11 cellular contexts compared by ENCODE assay signal in the genomic region with DNA sequence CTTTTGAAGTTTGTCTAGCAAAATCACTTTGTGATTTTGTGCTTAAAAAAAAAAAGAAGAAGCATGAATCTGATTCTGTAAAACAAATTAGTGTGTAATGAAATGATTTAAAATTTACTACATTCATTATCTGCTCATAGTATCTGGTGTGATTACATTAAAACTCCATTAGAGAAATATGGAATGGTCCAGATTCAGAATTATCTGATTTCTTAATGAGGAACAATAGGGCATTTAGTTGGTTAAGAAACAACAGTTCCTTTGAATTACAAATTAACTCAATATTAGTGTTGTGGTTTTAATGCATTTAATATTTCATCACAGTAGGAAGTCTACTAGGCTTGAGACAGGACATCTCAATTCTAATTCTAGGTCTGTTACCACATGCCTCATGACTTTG.
"Had no signal": no experiment of that assay in that cellular context is flagged by ENCODE, and none has a peak within 500 bp of the region (broad histone marks: within the 10 kb centered on the region; RNA-seq: fewer than 3 reads in every experiment).

No MANE protein-coding gene starts in this region.

- H3K9me3 Mint-ChIP-seq: HFFc6 had no signal

- H3K4me1 ChIP-seq: HAP-1 had no signal

- H3K4me3 Mint-ChIP-seq: GM23338, H9, HFFc6 had no signal

- DNase-seq: GM23248, GOT3, H7, H9, HCEC 1CT, HFFc6 had no signal

- H2AFZ ChIP-seq: GM23248, GM23338 had no signal

- H3K4me3 ChIP-seq: GM23248, GM23338, HAP-1 had no signal

- H3K9me3 ChIP-seq: HAP-1 had no signal

- H3K27ac ChIP-seq: GM23248 had no signal

- H3K36me3 ChIP-seq: HAP-1 had no signal

- H3K4me2 ChIP-seq: GM23338 had no signal

- H3K9ac ChIP-seq: GM23248 had no signal

- FAIRE-seq: H1, H54 had no signal

- H3K27ac Mint-ChIP-seq: GM23338, H9, HFFc6 had no signal

- ATAC-seq: GM23338, HCT116 had no signal
